ENCODE assay signal across 16 cellular contexts in genomic region chr2:15223887-15224286, GRCh38.
DNase-seq lines count a peak whose midpoint lies in the region; ATAC-seq and TF ChIP-seq lines count a peak whose summit lies in the region.
"Had no signal": no experiment of that assay in that cellular context is flagged by ENCODE, and none has a peak within 500 bp of the region (broad histone marks: within the 10 kb centered on the region; RNA-seq: fewer than 3 reads in every experiment).

No MANE protein-coding gene starts in this region.

- no peaks in the 10 kb centered on the region for H3K4me1 ChIP-seq in upper lobe of right lung
- H3K4me1 ChIP-seq: HAP-1 had no signal

- H3K9me3 ChIP-seq in upper lobe of right lung = no peaks in the 10 kb centered on the region
- H3K9me3 ChIP-seq: adrenal gland, BE2C, HAP-1 had no signal

- peaks cover 31% of the 10 kb centered on the region for H3K36me3 Mint-ChIP-seq in activated naive CD8-positive, alpha-beta T cell treated with anti-CD3 and anti-CD28 coated beads, Interleukin-2, amount 50 U/mL, for 24 hours (ENCODE audit: low read depth)
- H3K36me3 Mint-ChIP-seq in activated naive CD8-positive, alpha-beta T cell treated with anti-CD3 and anti-CD28 coated beads for 36 hours = peaks cover 30% of the 10 kb centered on the region

- DNase-seq in activated naive CD8-positive, alpha-beta T cell treated with anti-CD3 and anti-CD28 coated beads, Interleukin-2, amount 50 U/mL, for 24 hours = no peak
- DNase-seq in activated naive CD8-positive, alpha-beta T cell treated with anti-CD3 and anti-CD28 coated beads for 36 hours = no peak
- DNase-seq in NCI-H226 = peak; percentile 82
- peak; percentile 71 for DNase-seq in fibroblast of gingiva (ENCODE audit: low read depth)
- DNase-seq in stromal cell of bone marrow (ENCODE audit: low read depth) = peak; percentile 76
- no peak for DNase-seq in upper lobe of right lung
- DNase-seq: activated CD4-positive, CD25-positive, alpha-beta regulatory T cell; adrenal gland; BE2C; heart right ventricle; Kasumi-1; stimulated activated CD4-positive, alpha-beta T cell treated with anti-CD3 and anti-CD28 coated beads, Interleukin-4, amount 100 ng/mL, for 4 hours had no signal

- H3K4me3 Mint-ChIP-seq in activated naive CD8-positive, alpha-beta T cell treated with anti-CD3 and anti-CD28 coated beads, Interleukin-2, amount 50 U/mL, for 24 hours = no peak overlapping the region
- H3K4me3 Mint-ChIP-seq in activated naive CD8-positive, alpha-beta T cell treated with anti-CD3 and anti-CD28 coated beads for 36 hours = no peak overlapping the region
- H3K4me3 Mint-ChIP-seq: type B pancreatic cell had no signal

- H3K27ac ChIP-seq in upper lobe of right lung = no peak overlapping the region
- H3K27ac ChIP-seq: adrenal gland, heart right ventricle had no signal

- H3K4me1 Mint-ChIP-seq in activated naive CD8-positive, alpha-beta T cell treated with anti-CD3 and anti-CD28 coated beads, Interleukin-2, amount 50 U/mL, for 24 hours = peaks cover 2% of the 10 kb centered on the region
- no peaks in the 10 kb centered on the region for H3K4me1 Mint-ChIP-seq in activated naive CD8-positive, alpha-beta T cell treated with anti-CD3 and anti-CD28 coated beads for 36 hours

- ATAC-seq in activated naive CD8-positive, alpha-beta T cell treated with anti-CD3 and anti-CD28 coated beads, Interleukin-2, amount 50 U/mL, for 24 hours = peak; percentile 54
- ATAC-seq in GM18520 (IDR thresholded peaks at IDR 0.05; ENCODE audit: unreplicated experiment) (no peak), upper lobe of right lung (no peak), HG03460 (IDR thresholded peaks at IDR 0.05; ENCODE audit: unreplicated experiment) (no peak)

- H3K27me3 Mint-ChIP-seq in activated naive CD8-positive, alpha-beta T cell treated with anti-CD3 and anti-CD28 coated beads, Interleukin-2, amount 50 U/mL, for 24 hours = no peaks in the 10 kb centered on the region
- H3K27me3 Mint-ChIP-seq in activated naive CD8-positive, alpha-beta T cell treated with anti-CD3 and anti-CD28 coated beads for 36 hours = no peaks in the 10 kb centered on the region
- H3K27me3 Mint-ChIP-seq: type B pancreatic cell had no signal

- no peak overlapping the region for H3K4me3 ChIP-seq in upper lobe of right lung
- H3K4me3 ChIP-seq: adrenal gland, HAP-1, heart right ventricle had no signal

- H3K27me3 ChIP-seq in upper lobe of right lung = no peaks in the 10 kb centered on the region
- H3K27me3 ChIP-seq: adrenal gland, BE2C, heart right ventricle had no signal

- H3K9me3 Mint-ChIP-seq in activated naive CD8-positive, alpha-beta T cell treated with anti-CD3 and anti-CD28 coated beads, Interleukin-2, amount 50 U/mL, for 24 hours = no peaks in the 10 kb centered on the region
- H3K9me3 Mint-ChIP-seq in activated naive CD8-positive, alpha-beta T cell treated with anti-CD3 and anti-CD28 coated beads for 36 hours = no peaks in the 10 kb centered on the region
- H3K9me3 Mint-ChIP-seq: type B pancreatic cell had no signal

- intact Hi-C loops in upper lobe of right lung (cut with DNase I) = no loop called here

- H3K36me3 ChIP-seq in upper lobe of right lung = peaks cover under 1% of the 10 kb centered on the region
- H3K36me3 ChIP-seq: adrenal gland, BE2C, HAP-1 had no signal

- no peak for TF ChIP-seq CTCF in upper lobe of right lung (IDR thresholded peaks at IDR 0.05)

- no peak overlapping the region for H3K27ac Mint-ChIP-seq in activated naive CD8-positive, alpha-beta T cell treated with anti-CD3 and anti-CD28 coated beads, Interleukin-2, amount 50 U/mL, for 24 hours
- no peak overlapping the region for H3K27ac Mint-ChIP-seq in activated naive CD8-positive, alpha-beta T cell treated with anti-CD3 and anti-CD28 coated beads for 36 hours
- H3K27ac Mint-ChIP-seq: type B pancreatic cell had no signal

Comparison
In these comparisons a context has a peak if more than half of its experiments do, and no peak if none do; other contexts are left out.
1. DNase-seq: peak in NCI-H226 (single experiment), fibroblast of gingiva (single experiment) and stromal cell of bone marrow (single experiment); none in activated naive CD8-positive, alpha-beta T cell treated with anti-CD3 and anti-CD28 coated beads, Interleukin-2, amount 50 U/mL, for 24 hours (single experiment), activated naive CD8-positive, alpha-beta T cell treated with anti-CD3 and anti-CD28 coated beads for 36 hours (single experiment) and upper lobe of right lung (single experiment).